1 cellular context compared by ENCODE assay signal in the genomic region with DNA sequence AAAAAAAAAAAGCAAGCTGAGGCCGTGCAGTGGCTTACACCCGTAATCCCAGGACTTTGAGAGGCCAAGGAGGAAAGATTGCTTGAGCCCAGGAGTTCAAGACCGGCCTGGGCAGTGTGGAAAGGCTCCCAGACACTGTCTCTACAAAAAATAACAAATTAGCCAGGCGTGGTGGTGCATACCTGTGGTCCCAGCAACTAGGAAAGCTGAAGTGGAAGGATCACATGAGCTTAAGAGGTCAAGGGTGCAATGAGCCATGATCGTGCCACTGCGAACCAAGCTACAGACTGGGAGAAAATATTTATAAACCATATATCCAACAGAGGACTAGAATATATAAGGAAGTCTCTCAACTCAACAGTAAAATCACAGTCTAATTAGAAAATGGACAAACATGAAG.
TF ChIP-seq lines count a peak whose summit lies in the region.

No MANE protein-coding gene starts in this region.

TF ChIP-seq in HepG2, 621 proteins besides CTCF, POLR2A, EP300 and RAD21:
- no peak for TF ChIP-seq RFXANK (CRISPR knock-in tag; IDR thresholded peaks at IDR 0.05)
- no peak for TF ChIP-seq SPEN (CRISPR knock-in tag; IDR thresholded peaks at IDR 0.05; ENCODE audit: low read depth)
- TF ChIP-seq ZIK1 (CRISPR knock-in tag; IDR thresholded peaks at IDR 0.05; ENCODE audit: borderline replicate concordance, low read depth), result no peak
- no peak for TF ChIP-seq ZNF576 (CRISPR knock-in tag; IDR thresholded peaks at IDR 0.05)
- no peak for TF ChIP-seq ZFX (CRISPR knock-in tag; IDR thresholded peaks at IDR 0.05; ENCODE audit: low read depth)
- TF ChIP-seq, protein P1, sequence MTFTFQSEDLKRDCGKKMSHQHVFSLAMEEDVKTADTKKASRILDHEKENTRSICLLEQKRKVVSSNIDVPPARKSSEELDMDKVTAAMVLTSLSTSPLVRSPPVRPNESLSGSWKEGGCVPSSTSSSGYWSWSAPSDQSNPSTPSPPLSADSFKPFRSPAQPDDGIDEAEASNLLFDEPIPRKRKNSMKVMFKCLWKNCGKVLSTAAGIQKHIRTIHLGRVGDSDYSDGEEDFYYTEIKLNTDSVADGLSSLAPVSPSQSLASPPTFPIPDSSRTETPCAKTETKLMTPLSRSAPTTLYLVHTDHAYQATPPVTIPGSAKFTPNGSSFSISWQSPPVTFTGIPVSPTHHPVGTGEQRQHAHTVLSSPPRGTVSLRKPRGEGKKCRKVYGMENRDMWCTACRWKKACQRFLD (CRISPR knock-in tag; IDR thresholded peaks at IDR 0.05; ENCODE audit: borderline replicate concordance), result no peak
- TF ChIP-seq ZNF264 (CRISPR knock-in tag; IDR thresholded peaks at IDR 0.05), result no peak
- TF ChIP-seq CHD2 (IDR thresholded peaks at IDR 0.05; ENCODE audit: low read depth, low read length), result no peak
- no peak for TF ChIP-seq ZFP1 (CRISPR knock-in tag; IDR thresholded peaks at IDR 0.05)
